Comparison of ENCODE assay signal across 22 cellular contexts in genomic region chr20:19328676-19329075, GRCh38.
DNase-seq lines count a peak whose midpoint lies in the region; ATAC-seq and TF ChIP-seq lines count a peak whose summit lies in the region.
"Had no signal": no experiment of that assay in that cellular context is flagged by ENCODE, and none has a peak within 500 bp of the region (broad histone marks: within the 10 kb centered on the region; RNA-seq: fewer than 3 reads in every experiment).

No MANE protein-coding gene starts in this region.

- no peak overlapping the region for H3K27ac Mint-ChIP-seq in type B pancreatic cell
- H3K27ac Mint-ChIP-seq: B cell; CD4-positive, alpha-beta memory T cell; CD4-positive, CD25-positive, alpha-beta regulatory T cell had no signal

- H3K9me3 Mint-ChIP-seq in type B pancreatic cell = no peaks in the 10 kb centered on the region

- CTCF ChIA-PET in A673 (lab: Charles Lee) = no interaction called here

- POLR2A ChIA-PET in A673 (lab: Charles Lee; ENCODE audit: low non-redundant PET) = no interaction called here

- H3K36me3 Mint-ChIP-seq in type B pancreatic cell = peaks cover 7% of the 10 kb centered on the region
- H3K36me3 Mint-ChIP-seq: CD4-positive, alpha-beta memory T cell; CD4-positive, CD25-positive, alpha-beta regulatory T cell; CD8-positive, alpha-beta memory T cell had no signal

- peaks cover 4% of the 10 kb centered on the region for H3K27me3 Mint-ChIP-seq in type B pancreatic cell
- H3K27me3 Mint-ChIP-seq: CD4-positive, CD25-positive, alpha-beta regulatory T cell had no signal

- H3K4me3 ChIP-seq in A673 (ENCODE audit: low read depth, low read length, poor library complexity, severe bottlenecking) = no peak overlapping the region
- H3K4me3 ChIP-seq in H7 (ENCODE audit: insufficient read depth, low read depth, low read length) = no peak overlapping the region
- H3K4me3 ChIP-seq: BLaER1 treated with 17β-estradiol and CSF1 and Interleukin-3, amounts not matched to agents 10 nM and 100 nM; GM12878 had no signal

- H3K4me3 Mint-ChIP-seq in type B pancreatic cell = no peak overlapping the region
- H3K4me3 Mint-ChIP-seq: B cell; CD4-positive, alpha-beta memory T cell; CD4-positive, CD25-positive, alpha-beta regulatory T cell; CD8-positive, alpha-beta memory T cell had no signal

- no peaks in the 10 kb centered on the region for H3K27me3 ChIP-seq in A673 (replicated peaks; ENCODE audit: insufficient read depth, low read depth, low read length, poor library complexity)
- H3K27me3 ChIP-seq in H7 (ENCODE audit: control insufficient read depth, insufficient read depth, low read length) = no peaks in the 10 kb centered on the region

- intact Hi-C loops in A673 (cut with micrococcal nuclease; ENCODE audit: unreplicated experiment) = no loop called here

- DNase-seq in A673 (ENCODE audit: low spot score) (no peak), H7 (peak; percentile 24), type B pancreatic cell (ENCODE audit: extremely low spot score, unreplicated experiment) (peak; percentile 40), NCI-H2029 (lab: John Stamatoyannopoulos, UW) (no peak)
- DNase-seq: 8988T; AML-193; CD4-positive, alpha-beta memory T cell; CD4-positive, CD25-positive, alpha-beta regulatory T cell; CD8-positive, alpha-beta memory T cell; COR-L47; DMS 273 treated with DMSO at 0.1 percent for 48 hours; DMS153; DMS53; DMS79; DND-41; EL; GDM1 had no signal

- peaks cover 6% of the 10 kb centered on the region for H3K36me3 ChIP-seq in A673 (ENCODE audit: insufficient read depth, low read length, poor library complexity, severe bottlenecking)
- no peaks in the 10 kb centered on the region for H3K36me3 ChIP-seq in H7 (replicated peaks; ENCODE audit: control insufficient read depth, insufficient read depth, low read length)
- H3K36me3 ChIP-seq: BLaER1 treated with 17β-estradiol and CSF1 and Interleukin-3, amounts not matched to agents 10 nM and 100 nM had no signal

- no peak for TF ChIP-seq CTCF in A673 (conservative IDR thresholded peaks at IDR 0.05; ENCODE audit: low read depth, low read length)
- TF ChIP-seq CTCF in type B pancreatic cell (conservative IDR thresholded peaks at IDR 0.05) = no peak

- BruUV-seq in A673 (replicated peaks; lab: Mats Ljungman, UMichigan) = no TSS peak

- H3K27ac ChIP-seq in A673 (ENCODE audit: low read depth, low read length, poor library complexity, severe bottlenecking) = peak overlapping the region; percentile 19
- H3K27ac ChIP-seq: BLaER1 treated with 17β-estradiol and CSF1 and Interleukin-3, amounts not matched to agents 10 nM and 100 nM; C4-2B had no signal

- H3K4me1 ChIP-seq in A673 (ENCODE audit: insufficient read depth, low read length, poor library complexity, severe bottlenecking) = peaks cover 46% of the 10 kb centered on the region

- no peaks in the 10 kb centered on the region for H3K9me3 ChIP-seq in A673 (ENCODE audit: low read depth, low read length, poor library complexity, severe bottlenecking)
- H3K9me3 ChIP-seq: BLaER1 treated with 17β-estradiol and CSF1 and Interleukin-3, amounts not matched to agents 10 nM and 100 nM had no signal

- H3K4me1 Mint-ChIP-seq in type B pancreatic cell (ENCODE audit: unreplicated experiment) = peaks cover 2% of the 10 kb centered on the region

- no peak for ATAC-seq in GM21786 (IDR thresholded peaks at IDR 0.05; ENCODE audit: unreplicated experiment)
- ATAC-seq: GM12878 had no signal

Comparison
In these comparisons a context has a peak if more than half of its experiments do, and no peak if none do; other contexts are left out.
1. DNase-seq: peak in H7 (single experiment) and type B pancreatic cell (single experiment); none in A673 (single experiment) and NCI-H2029 (single experiment).